In genomic region chr15:66844041-66844746, GRCh38 we compare ENCODE assay signal across 23 cellular contexts.
DNase-seq lines count a peak whose midpoint lies in the region; ATAC-seq and TF ChIP-seq lines count a peak whose summit lies in the region.
"Had no signal": no experiment of that assay in that cellular context is flagged by ENCODE, and none has a peak within 500 bp of the region (broad histone marks: within the 10 kb centered on the region; RNA-seq: fewer than 3 reads in every experiment).

No MANE protein-coding gene starts in this region.

- H3K4me3 Mint-ChIP-seq in naive B cell, result peak overlapping the region in 5 of 8 donors; percentile 16 to 74 (median 55)
- H3K4me3 Mint-ChIP-seq: stimulated activated naive CD8-positive, alpha-beta T cell treated with anti-CD3 and anti-CD28 coated beads, Interleukin-15, Interleukin-2, amounts not matched to agents 100 ng/mL and 50 ng/mL, for 24 hours; T-helper 1 cell treated with Interleukin-12 subunit alpha and Interleukin-12 subunit beta and Interleukin-4 antibody, amounts not matched to agents 30 μg/mL and 1 μg/mL, for 36 hours had no signal

- no peak for TF ChIP-seq CTCF in cardiac muscle cell (IDR thresholded peaks at IDR 0.05; ENCODE audit: low read depth, low read length)
- no peak for TF ChIP-seq CTCF in heart left ventricle (IDR thresholded peaks at IDR 0.05)
- TF ChIP-seq CTCF in ascending aorta (IDR thresholded peaks at IDR 0.05), result no peak
- no peak for TF ChIP-seq CTCF in tibial artery (IDR thresholded peaks at IDR 0.05)

- peaks cover 18 to 51% (median 36%) of the 10 kb centered on the region in 3 donors for H3K27me3 Mint-ChIP-seq in naive B cell

- no peaks in the 10 kb centered on the region for H3K9me3 Mint-ChIP-seq in naive B cell
- H3K9me3 Mint-ChIP-seq: stimulated activated naive CD8-positive, alpha-beta T cell treated with anti-CD3 and anti-CD28 coated beads, Interleukin-15, Interleukin-2, amounts not matched to agents 100 ng/mL and 50 ng/mL, for 24 hours; T-helper 1 cell treated with Interleukin-12 subunit alpha and Interleukin-12 subunit beta and Interleukin-4 antibody, amounts not matched to agents 30 μg/mL and 1 μg/mL, for 36 hours had no signal

- H3K27me3 ChIP-seq in cardiac muscle cell (no peaks in the 10 kb centered on the region), heart left ventricle (no peaks in the 10 kb centered on the region), ascending aorta (no peaks in the 10 kb centered on the region), tibial artery (no peaks in the 10 kb centered on the region)
- H3K27me3 ChIP-seq: dorsolateral prefrontal cortex, ovary had no signal

- H3K36me3 ChIP-seq in cardiac muscle cell (no peaks in the 10 kb centered on the region), heart left ventricle (no peaks in the 10 kb centered on the region), ascending aorta (no peaks in the 10 kb centered on the region), tibial artery (no peaks in the 10 kb centered on the region)
- H3K36me3 ChIP-seq: ovary had no signal

- H3K9me3 ChIP-seq in cardiac muscle cell (ENCODE audit: low read depth), result no peaks in the 10 kb centered on the region
- no peaks in the 10 kb centered on the region for H3K9me3 ChIP-seq in heart left ventricle
- no peaks in the 10 kb centered on the region for H3K9me3 ChIP-seq in ascending aorta
- no peaks in the 10 kb centered on the region for H3K9me3 ChIP-seq in tibial artery
- H3K9me3 ChIP-seq: ovary had no signal

- 88 to 90% (median 89%) methylated on average over 8 of the region's 8 CpGs for WGBS in heart left ventricle, 4 donors

- TF ChIP-seq POLR2A in heart left ventricle (IDR thresholded peaks at IDR 0.05), result no peak

- H3K36me3 Mint-ChIP-seq in naive B cell, result no peaks in the 10 kb centered on the region

- no peak overlapping the region for H3K27ac Mint-ChIP-seq in naive B cell
- H3K27ac Mint-ChIP-seq: stimulated activated naive CD8-positive, alpha-beta T cell treated with anti-CD3 and anti-CD28 coated beads, Interleukin-15, Interleukin-2, amounts not matched to agents 100 ng/mL and 50 ng/mL, for 24 hours; T-helper 1 cell treated with Interleukin-12 subunit alpha and Interleukin-12 subunit beta and Interleukin-4 antibody, amounts not matched to agents 30 μg/mL and 1 μg/mL, for 36 hours had no signal

- H3K4me3 ChIP-seq in cardiac muscle cell (no peak overlapping the region), heart left ventricle (no peak overlapping the region), ascending aorta (no peak overlapping the region), tibial artery (no peak overlapping the region)
- H3K4me3 ChIP-seq: GM12878, ovary had no signal

- H3K4me1 ChIP-seq in cardiac muscle cell (ENCODE audit: low read depth) (peaks cover 48% of the 10 kb centered on the region), heart left ventricle (peaks cover 0 to 56% (median 36%) of the 10 kb centered on the region in 12 donors), ascending aorta (peaks cover 26 to 44% of the 10 kb centered on the region in 2 donors), tibial artery (peaks cover 0 to 60% (median 48%) of the 10 kb centered on the region in 4 donors)

- peak overlapping the region; percentile 99 for H3K27ac ChIP-seq in cardiac muscle cell
- H3K27ac ChIP-seq in heart left ventricle, result peak overlapping the region in 5 of 12 donors; percentile 45 to 99 (median 96)
- H3K27ac ChIP-seq in ascending aorta, result peak overlapping the region; percentile 89 to 95
- peak overlapping the region; percentile 91 to 92 for H3K27ac ChIP-seq in tibial artery
- H3K27ac ChIP-seq: ovary had no signal

- H3K4me1 Mint-ChIP-seq in naive B cell, result peaks cover 13 to 20% (median 19%) of the 10 kb centered on the region in 3 donors

- ATAC-seq in heart left ventricle, result no peak
- no peak for ATAC-seq in naive B cell (ENCODE audit: low read depth in 2 of 2)
- ATAC-seq in GM18909 (IDR thresholded peaks at IDR 0.05; ENCODE audit: poor library complexity, unreplicated experiment), result no peak
- ATAC-seq: GM12878, left colon had no signal

- intact Hi-C loops in heart left ventricle (cut with DNase I) (loop anchor here in 3 of 10 donors (5.0 kb wide), 2 partner anchors 42 to 142 kb away; partner anchors contain the start of gene SMAD6 (in 1 of the 3)), ascending aorta (cut with DNase I) (no loop called here), tibial artery (cut with DNase I; ENCODE audit: low total_unique reads) (no loop called here)

- DNase-seq in cardiac muscle cell (ENCODE audit: low read depth in 1 of 2, low spot score in 1 of 2) (peak in 1 of 2 donors; percentile 54), heart left ventricle (no peak), ascending aorta (ENCODE audit: low spot score in 2 of 2) (no peak), naive B cell (no peak), tibial artery (peak in 1 of 2 donors; percentile 65), GOT3 (lab: John Stamatoyannopoulos, UW) (no peak), NCI-H2029 (lab: John Stamatoyannopoulos, UW) (no peak)
- DNase-seq: activated CD4-positive, CD25-positive, alpha-beta regulatory T cell; activated CD8-positive, alpha-beta memory T cell treated with anti-CD3 and anti-CD28 coated beads for 24 hours; activated T-cell treated with anti-CD3 and anti-CD28 coated beads, Interleukin-2, amount 50 U/mL, for 48 hours; dorsolateral prefrontal cortex; erythroblast; GF-D8; H7; left colon; NCI-H1417; NCI-H524 treated with DMSO at 0.1 percent for 48 hours; ovary; SIG-M5 had no signal
